In the genomic region with DNA sequence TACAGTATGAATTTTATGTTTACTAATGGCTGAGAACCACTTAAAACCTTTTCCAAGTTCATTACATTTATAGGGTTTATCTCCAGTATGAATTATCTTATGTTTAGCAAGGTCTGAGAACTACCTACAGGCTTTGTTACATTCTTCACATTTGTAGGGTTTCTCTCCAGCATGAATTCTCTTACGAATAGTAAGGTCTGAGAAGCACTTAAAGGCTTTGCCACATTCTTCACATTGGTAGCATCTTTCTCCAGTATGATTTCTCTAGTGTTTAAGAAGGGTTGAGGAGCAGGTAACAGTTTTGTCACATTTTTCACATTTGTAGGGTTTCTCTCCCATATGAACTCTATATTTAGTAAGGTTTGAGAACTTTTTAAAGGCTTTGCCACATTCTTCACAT, we compare ENCODE assay signal across 33 cellular contexts.
"Had no signal": no experiment of that assay in that cellular context is flagged by ENCODE, and none has a peak within 500 bp of the region (broad histone marks: within the 10 kb centered on the region; RNA-seq: fewer than 3 reads in every experiment).

No MANE protein-coding gene starts in this region.

- ATAC-seq: activated naive CD4-positive, alpha-beta T cell treated with anti-CD3 and anti-CD28 coated beads, Interleukin-2, amount 50 U/mL, for 72 hours; activated naive CD8-positive, alpha-beta T cell treated with anti-CD3 and anti-CD28 coated beads, Interleukin-2, amount 50 U/mL, for 24 hours; activated T-cell treated with anti-CD3 and anti-CD28 coated beads, Interleukin-2, amount 50 U/mL, for 4 hours; activated T-cell treated with anti-CD3 and anti-CD28 coated beads, Interleukin-2, amount 50 U/mL, for 72 hours; activated T-helper 17 cell treated with anti-CD3 and anti-CD28 coated beads, Interleukin-2, amount 50 U/mL, for 72 hours; body of pancreas had no signal

- H3K4me1 ChIP-seq: adrenal gland, ascending aorta, body of pancreas, breast epithelium had no signal

- H3K4me3 ChIP-seq: adrenal gland, ascending aorta, body of pancreas, breast epithelium, cardiac muscle cell had no signal

- FAIRE-seq: astrocyte, colon had no signal

- H3K36me3 ChIP-seq: adrenal gland, ascending aorta, brain microvascular endothelial cell, breast epithelium, cardiac muscle cell had no signal

- H3K27ac ChIP-seq: adrenal gland, ascending aorta, body of pancreas, brain microvascular endothelial cell, breast epithelium, cardiac muscle cell had no signal

- DNase-seq: activated effector memory CD4-positive, alpha-beta T cell treated with anti-CD3 and anti-CD28 coated beads, Interleukin-2, amount 50 U/mL, for 16 hours; activated effector memory CD4-positive, alpha-beta T cell treated with Interleukin-2 at 50 U/mL for 16 hours; activated gamma-delta T cell; activated gamma-delta T cell treated with Interleukin-2 at 50 U/mL for 16 hours; activated naive CD4-positive, alpha-beta T cell; activated naive CD4-positive, alpha-beta T cell treated with anti-CD3 and anti-CD28 coated beads for 36 hours; activated naive CD4-positive, alpha-beta T cell treated with anti-CD3 and anti-CD28 coated beads, Interleukin-2, amount 10 ng/mL, durations not matched to agents 7 days and 5 days; activated naive CD4-positive, alpha-beta T cell treated with anti-CD3 and anti-CD28 coated beads, Interleukin-2, amount 50 U/mL, for 16 hours; activated naive CD4-positive, alpha-beta T cell treated with Interleukin-2 at 50 U/mL for 16 hours; activated naive CD8-positive, alpha-beta T cell treated with anti-CD3 and anti-CD28 coated beads for 36 hours; activated naive CD8-positive, alpha-beta T cell treated with anti-CD3 and anti-CD28 coated beads, Interleukin-2, amount 10 ng/mL, durations not matched to agents 7 days and 5 days; activated naive CD8-positive, alpha-beta T cell treated with anti-CD3 and anti-CD28 coated beads, Interleukin-2, amount 50 U/mL, for 24 hours; activated T-cell treated with anti-CD3 and anti-CD28 coated beads, Interleukin-2, amount 50 U/mL, for 24 hours; activated T-cell treated with anti-CD3 and anti-CD28 coated beads, Interleukin-2, amount 50 U/mL, for 4 hours; activated T-cell treated with anti-CD3 and anti-CD28 coated beads, Interleukin-2, amount 50 U/mL, for 48 hours; activated T-cell treated with anti-CD3 and anti-CD28 coated beads, Interleukin-2, amount 50 U/mL, for 72 hours; adrenal gland; amniotic stem cell; amygdala; anterior cingulate cortex; aorta; body of pancreas; brain microvascular endothelial cell; caudate nucleus; central memory CD4-positive, alpha-beta T cell; cerebellar nuclear complex had no signal

- H3K9me3 ChIP-seq: adrenal gland, body of pancreas had no signal

- H3K27me3 ChIP-seq: adrenal gland, ascending aorta, body of pancreas, brain microvascular endothelial cell, breast epithelium, cardiac muscle cell had no signal
